Comparison of ENCODE assay signal across 17 cellular contexts in the genomic region with DNA sequence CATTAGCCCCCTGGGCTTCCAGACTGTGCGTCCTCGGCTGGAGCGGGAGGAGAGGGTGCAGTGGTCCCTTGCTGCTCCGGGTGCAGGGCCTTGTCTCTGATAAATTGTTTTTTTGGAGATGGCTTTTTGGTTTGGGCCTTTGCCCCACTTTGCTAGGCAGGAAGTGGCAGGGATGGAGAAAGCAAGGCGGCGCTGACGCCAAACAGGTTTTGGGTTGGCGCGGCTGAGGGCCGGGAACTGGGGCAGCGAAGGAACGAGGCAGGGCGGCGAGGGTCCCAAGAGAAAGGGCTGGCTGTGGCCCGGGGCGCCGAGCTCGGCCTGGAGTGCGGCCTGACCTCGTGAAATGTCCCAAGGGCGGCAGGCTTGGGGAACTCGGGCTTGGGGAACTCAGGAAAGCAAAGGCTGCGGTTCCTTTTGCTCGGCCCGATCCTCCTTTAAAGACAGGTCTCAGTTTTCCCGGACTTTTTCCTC. TPM values are rescaled to one million over a fixed set of nuclear protein-coding genes. Genes with fewer than 3 reads are reported as not detected.
DNase-seq lines count a peak whose midpoint lies in the region; ATAC-seq and TF ChIP-seq lines count a peak whose summit lies in the region.
"Had no signal": no experiment of that assay in that cellular context is flagged by ENCODE, and none has a peak within 500 bp of the region (broad histone marks: within the 10 kb centered on the region; RNA-seq: fewer than 3 reads in every experiment).

No MANE protein-coding gene starts in this region.

- H3K27me3 Mint-ChIP-seq in stimulated activated naive CD8-positive, alpha-beta T cell treated with anti-CD3 and anti-CD28 coated beads, Interleukin-15, Interleukin-2, amounts not matched to agents 100 ng/mL and 50 ng/mL, for 24 hours, result peaks cover 63% of the 10 kb centered on the region
- H3K27me3 Mint-ChIP-seq in stimulated activated naive CD8-positive, alpha-beta T cell treated with anti-CD3 and anti-CD28 coated beads, Interleukin-15, amount 100 ng/mL, for 72 hours, result peaks cover 96% of the 10 kb centered on the region
- peaks cover 23% of the 10 kb centered on the region for H3K27me3 Mint-ChIP-seq in memory B cell

- no peaks in the 10 kb centered on the region for H3K9me3 ChIP-seq in upper lobe of right lung
- H3K9me3 ChIP-seq in aorta (ENCODE audit: control insufficient read depth, low read length), result no peaks in the 10 kb centered on the region
- no peaks in the 10 kb centered on the region for H3K9me3 ChIP-seq in transverse colon
- H3K9me3 ChIP-seq: left ventricle myocardium inferior had no signal

- H3K27ac Mint-ChIP-seq in stimulated activated naive CD8-positive, alpha-beta T cell treated with anti-CD3 and anti-CD28 coated beads, Interleukin-15, Interleukin-2, amounts not matched to agents 100 ng/mL and 50 ng/mL, for 24 hours, result peak overlapping the region; percentile 16
- H3K27ac Mint-ChIP-seq in stimulated activated naive CD8-positive, alpha-beta T cell treated with anti-CD3 and anti-CD28 coated beads, Interleukin-15, amount 100 ng/mL, for 72 hours, result peak overlapping the region in 1 of 2 donors; percentile 63
- H3K27ac Mint-ChIP-seq in memory B cell, result peak overlapping the region; percentile 17

- H3K27me3 ChIP-seq in upper lobe of right lung (peaks cover 100% of the 10 kb centered on the region), aorta (ENCODE audit: control insufficient read depth in 1 of 2, insufficient read depth in 2 of 2, low read length in 1 of 2) (no peaks in the 10 kb centered on the region), transverse colon (peaks cover 100% of the 10 kb centered on the region)

- H3K4me1 ChIP-seq in upper lobe of right lung (peaks cover 45% of the 10 kb centered on the region), aorta (ENCODE audit: control insufficient read depth in 1 of 2, insufficient read depth in 2 of 2, low read length in 2 of 2) (no peaks in the 10 kb centered on the region), transverse colon (peaks cover 27 to 60% (median 56%) of the 10 kb centered on the region in 4 donors)

- intact Hi-C loops in upper lobe of right lung (cut with DNase I), result no loop called here
- intact Hi-C loops in aorta (cut with DNase I), result no loop called here
- intact Hi-C loops in transverse colon (cut with DNase I; ENCODE audit: low total_unique reads), result no loop called here

- ATAC-seq in stimulated activated naive CD8-positive, alpha-beta T cell treated with anti-CD3 and anti-CD28 coated beads, Interleukin-15, amount 100 ng/mL, for 72 hours, result no peak
- no peak for ATAC-seq in memory B cell (ENCODE audit: low read depth)
- ATAC-seq in upper lobe of right lung, result no peak
- ATAC-seq in aorta (ENCODE audit: low FRiP score), result no peak
- ATAC-seq: PC-3 had no signal

- H3K4me3 Mint-ChIP-seq in stimulated activated naive CD8-positive, alpha-beta T cell treated with anti-CD3 and anti-CD28 coated beads, Interleukin-15, Interleukin-2, amounts not matched to agents 100 ng/mL and 50 ng/mL, for 24 hours, result peak overlapping the region; percentile 45
- H3K4me3 Mint-ChIP-seq in stimulated activated naive CD8-positive, alpha-beta T cell treated with anti-CD3 and anti-CD28 coated beads, Interleukin-15, amount 100 ng/mL, for 72 hours, result peak overlapping the region in 1 of 2 donors; percentile 15
- H3K4me3 Mint-ChIP-seq in memory B cell, result no peak overlapping the region

- no peaks in the 10 kb centered on the region for H3K36me3 ChIP-seq in upper lobe of right lung
- H3K36me3 ChIP-seq in aorta (ENCODE audit: control insufficient read depth in 1 of 2, insufficient read depth in 2 of 2, low read length in 1 of 2), result no peaks in the 10 kb centered on the region
- H3K36me3 ChIP-seq in transverse colon, result no peaks in the 10 kb centered on the region
- H3K36me3 ChIP-seq: left ventricle myocardium inferior, stomach had no signal

- TF ChIP-seq POLR2A in transverse colon (IDR thresholded peaks at IDR 0.05), result no peak

- H3K27ac ChIP-seq in angular gyrus (ENCODE audit: low read depth, low read length), result peak overlapping the region; percentile 55
- no peak overlapping the region for H3K27ac ChIP-seq in upper lobe of right lung
- H3K27ac ChIP-seq in aorta (ENCODE audit: low read depth in 1 of 2, low read length in 2 of 2), result no peak overlapping the region
- H3K27ac ChIP-seq in transverse colon, result no peak overlapping the region
- H3K27ac ChIP-seq: hepatocyte, left ventricle myocardium inferior, stomach had no signal

- 13 to 16% methylated on average over 25 to 26 of the region's 26 CpGs for WGBS in aorta, 2 donors
- WGBS in transverse colon (ENCODE audit: low coverage in 1 of 2), 2 donors, result 16% methylated on average over 22 of the region's 26 CpGs; no CpG with 5 or more reads in 1 of the 2 donors

- DNase-seq in stimulated activated naive CD8-positive, alpha-beta T cell treated with anti-CD3 and anti-CD28 coated beads, Interleukin-15, amount 100 ng/mL, for 72 hours, result no peak
- no peak for DNase-seq in memory B cell (ENCODE audit: low spot score in 2 of 2)
- peak; percentile 60 for DNase-seq in upper lobe of right lung
- no peak for DNase-seq in aorta
- DNase-seq in transverse colon, result no peak
- no peak for DNase-seq in activated CD4-positive, alpha-beta T cell treated with anti-CD3 and anti-CD28 coated beads, Interleukin-2, amount 50 U/mL, for 4 hours
- DNase-seq: activated gamma-delta T cell, DMS153, left ventricle myocardium inferior, NCI-H510A, PC-3, stomach had no signal

- H3K4me3 ChIP-seq in upper lobe of right lung (no peak overlapping the region), aorta (ENCODE audit: low read length in 2 of 2) (no peak overlapping the region), transverse colon (no peak overlapping the region)
- H3K4me3 ChIP-seq: hepatocyte had no signal

- peaks cover 9% of the 10 kb centered on the region for H3K36me3 Mint-ChIP-seq in stimulated activated naive CD8-positive, alpha-beta T cell treated with anti-CD3 and anti-CD28 coated beads, Interleukin-15, Interleukin-2, amounts not matched to agents 100 ng/mL and 50 ng/mL, for 24 hours (ENCODE audit: low read depth)
- peaks cover 3% of the 10 kb centered on the region for H3K36me3 Mint-ChIP-seq in memory B cell

- no peaks in the 10 kb centered on the region for H3K9me3 Mint-ChIP-seq in stimulated activated naive CD8-positive, alpha-beta T cell treated with anti-CD3 and anti-CD28 coated beads, Interleukin-15, Interleukin-2, amounts not matched to agents 100 ng/mL and 50 ng/mL, for 24 hours
- H3K9me3 Mint-ChIP-seq in stimulated activated naive CD8-positive, alpha-beta T cell treated with anti-CD3 and anti-CD28 coated beads, Interleukin-15, amount 100 ng/mL, for 72 hours, result no peaks in the 10 kb centered on the region
- H3K9me3 Mint-ChIP-seq in memory B cell, result no peaks in the 10 kb centered on the region

- no peak for TF ChIP-seq EP300 in transverse colon (IDR thresholded peaks at IDR 0.05; ENCODE audit: low read depth)

- H3K4me1 Mint-ChIP-seq in stimulated activated naive CD8-positive, alpha-beta T cell treated with anti-CD3 and anti-CD28 coated beads, Interleukin-15, Interleukin-2, amounts not matched to agents 100 ng/mL and 50 ng/mL, for 24 hours (ENCODE audit: low read depth), result peaks cover 27% of the 10 kb centered on the region
- peaks cover 54% of the 10 kb centered on the region for H3K4me1 Mint-ChIP-seq in stimulated activated naive CD8-positive, alpha-beta T cell treated with anti-CD3 and anti-CD28 coated beads, Interleukin-15, amount 100 ng/mL, for 72 hours
- peaks cover 18% of the 10 kb centered on the region for H3K4me1 Mint-ChIP-seq in memory B cell

- in situ Hi-C loops in transverse colon (cut with MboI; ENCODE audit: low pct_ligation_motif_present in 1 of 4, low pct_unique_long_range_greater_than_20kb in 1 of 4, low sequenced_read_pairs in 3 of 4), result no loop called here

- TF ChIP-seq CTCF in upper lobe of right lung (IDR thresholded peaks at IDR 0.05) (no peak), transverse colon (IDR thresholded peaks at IDR 0.05) (no peak)

RNA-seq across cellular contexts. Expression of a gene that starts 4.1 kb away (rescaled TPM):
- total RNA-seq in upper lobe of right lung (not detected), aorta (under 1 TPM in 1 of 2 donors, not detected in 1; 0.26 TPM), transverse colon (not detected)
- polyA plus RNA-seq in aorta, result under 1 TPM in 1 of 2 donors, not detected in 1; 0.38 TPM
- total RNA-seq: activated CD8-positive, alpha-beta memory T cell treated with anti-CD3 and anti-CD28 coated beads for 36 hours; bronchial epithelial cell; hepatocyte; left ventricle myocardium inferior had no signal
- polyA plus RNA-seq: hepatocyte, stomach had no signal
